Comparison of ENCODE assay signal across 3 cellular contexts in the genomic region with DNA sequence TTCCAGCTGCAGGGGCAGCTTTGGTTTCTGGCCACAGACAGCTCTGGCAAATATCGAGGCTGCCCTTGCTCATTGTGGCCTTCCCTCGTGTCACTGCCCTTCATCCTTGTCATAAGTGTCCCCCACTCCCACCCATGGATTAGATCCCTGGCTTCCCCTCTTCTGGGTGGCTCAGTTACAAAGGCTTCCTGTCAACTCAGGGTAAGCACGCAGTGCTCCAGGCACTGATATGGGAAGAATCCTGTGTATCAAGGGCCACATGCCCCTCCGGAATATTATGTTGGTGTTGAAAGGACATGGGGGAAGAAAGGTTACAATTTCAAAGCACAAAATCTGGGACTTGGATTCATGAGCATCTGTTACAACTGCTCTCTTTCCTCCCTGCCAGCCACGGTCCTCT.
TF ChIP-seq lines count a peak whose summit lies in the region.

No MANE protein-coding gene starts in this region.

TF ChIP-seq in A549, 52 proteins besides CTCF, POLR2A, EP300 and RAD21:
- TF ChIP-seq KDM1A (IDR thresholded peaks at IDR 0.05; ENCODE audit: low read depth): no peak
- no peak for TF ChIP-seq CBX8 (IDR thresholded peaks at IDR 0.05)
- TF ChIP-seq NR3C1 (IDR thresholded peaks at IDR 0.05): no peak
- TF ChIP-seq, protein P1, sequence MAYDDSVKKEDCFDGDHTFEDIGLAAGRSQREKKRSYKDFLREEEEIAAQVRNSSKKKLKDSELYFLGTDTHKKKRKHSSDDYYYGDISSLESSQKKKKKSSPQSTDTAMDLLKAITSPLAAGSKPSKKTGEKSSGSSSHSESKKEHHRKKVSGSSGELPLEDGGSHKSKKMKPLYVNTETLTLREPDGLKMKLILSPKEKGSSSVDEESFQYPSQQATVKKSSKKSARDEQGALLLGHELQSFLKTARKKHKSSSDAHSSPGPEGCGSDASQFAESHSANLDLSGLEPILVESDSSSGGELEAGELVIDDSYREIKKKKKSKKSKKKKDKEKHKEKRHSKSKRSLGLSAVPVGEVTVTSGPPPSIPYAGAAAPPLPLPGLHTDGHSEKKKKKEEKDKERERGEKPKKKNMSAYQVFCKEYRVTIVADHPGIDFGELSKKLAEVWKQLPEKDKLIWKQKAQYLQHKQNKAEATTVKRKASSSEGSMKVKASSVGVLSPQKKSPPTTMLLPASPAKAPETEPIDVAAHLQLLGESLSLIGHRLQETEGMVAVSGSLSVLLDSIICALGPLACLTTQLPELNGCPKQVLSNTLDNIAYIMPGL (CRISPR knock-in tag; IDR thresholded peaks at IDR 0.05; ENCODE audit: borderline replicate concordance): no peak
- no peak for TF ChIP-seq ZNF302 (CRISPR knock-in tag; IDR thresholded peaks at IDR 0.05)
- no peak for TF ChIP-seq FOXS1 (CRISPR knock-in tag; IDR thresholded peaks at IDR 0.05)
- no peak for TF ChIP-seq EHF (CRISPR knock-in tag; IDR thresholded peaks at IDR 0.05)
- TF ChIP-seq BHLHE40 (IDR thresholded peaks at IDR 0.05; ENCODE audit: low read depth, low read length): no peak
- no peak for TF ChIP-seq JUN (IDR thresholded peaks at IDR 0.05)
- TF ChIP-seq CHD2 (IDR thresholded peaks at IDR 0.05; ENCODE audit: low read length, partially characterized antibody): no peak
- TF ChIP-seq, protein P2, sequence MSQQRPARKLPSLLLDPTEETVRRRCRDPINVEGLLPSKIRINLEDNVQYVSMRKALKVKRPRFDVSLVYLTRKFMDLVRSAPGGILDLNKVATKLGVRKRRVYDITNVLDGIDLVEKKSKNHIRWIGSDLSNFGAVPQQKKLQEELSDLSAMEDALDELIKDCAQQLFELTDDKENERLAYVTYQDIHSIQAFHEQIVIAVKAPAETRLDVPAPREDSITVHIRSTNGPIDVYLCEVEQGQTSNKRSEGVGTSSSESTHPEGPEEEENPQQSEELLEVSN (IDR thresholded peaks at IDR 0.05; ENCODE audit: borderline replicate concordance, low read depth): no peak
- no peak for TF ChIP-seq RFX5 (IDR thresholded peaks at IDR 0.05)
- TF ChIP-seq RARB (CRISPR knock-in tag; IDR thresholded peaks at IDR 0.05): no peak
- no peak for TF ChIP-seq NFE2L2 (conservative IDR thresholded peaks at IDR 0.05; ENCODE audit: low read length)
- TF ChIP-seq TP53 (CRISPR knock-in tag; IDR thresholded peaks at IDR 0.05): no peak
- no peak for TF ChIP-seq HOXB13 (CRISPR knock-in tag; IDR thresholded peaks at IDR 0.05; ENCODE audit: low read depth)
- TF ChIP-seq, protein P3, sequence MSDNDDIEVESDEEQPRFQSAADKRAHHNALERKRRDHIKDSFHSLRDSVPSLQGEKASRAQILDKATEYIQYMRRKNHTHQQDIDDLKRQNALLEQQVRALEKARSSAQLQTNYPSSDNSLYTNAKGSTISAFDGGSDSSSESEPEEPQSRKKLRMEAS (IDR thresholded peaks at IDR 0.05): no peak
- TF ChIP-seq HOXA7 (CRISPR knock-in tag; IDR thresholded peaks at IDR 0.05): no peak
- TF ChIP-seq HEYL (CRISPR knock-in tag; IDR thresholded peaks at IDR 0.05): no peak

TF ChIP-seq in Ishikawa, 13 proteins besides CTCF, POLR2A, EP300 and RAD21:
- no peak for TF ChIP-seq NFIC (IDR thresholded peaks at IDR 0.05)
- TF ChIP-seq, protein P3 (IDR thresholded peaks at IDR 0.05): peak; percentile 3; the same call in 1 of the 2 replicates

TF ChIP-seq in H1, 55 proteins besides CTCF, POLR2A, EP300 and RAD21:
- TF ChIP-seq JUND (IDR thresholded peaks at IDR 0.05; ENCODE audit: low read length) (no peak), TBP (IDR thresholded peaks at IDR 0.05; ENCODE audit: low read depth, low read length) (no peak), SAP30 (IDR thresholded peaks at IDR 0.05; ENCODE audit: insufficient read depth, insufficient replicate concordance, low read length) (no peak), EZH2 (IDR thresholded peaks at IDR 0.05; ENCODE audit: low read depth, low read length, severe bottlenecking) (no peak), KDM5A (IDR thresholded peaks at IDR 0.05; ENCODE audit: low read length) (no peak), POLR2AphosphoS5 (IDR thresholded peaks at IDR 0.05; ENCODE audit: low read depth, low read length) (no peak), GABPA (IDR thresholded peaks at IDR 0.05; ENCODE audit: borderline replicate concordance, insufficient read depth, low read length) (no peak), SRF (IDR thresholded peaks at IDR 0.05; ENCODE audit: low read depth, low read length) (no peak), RFX5 (IDR thresholded peaks at IDR 0.05; ENCODE audit: borderline replicate concordance, low read depth, low read length) (no peak), TEAD4 (IDR thresholded peaks at IDR 0.05; ENCODE audit: low read depth, low read length) (no peak), RNF2 (IDR thresholded peaks at IDR 0.05; ENCODE audit: borderline replicate concordance, low read depth, low read length, missing control alignments, poor library complexity, severe bottlenecking) (no peak), NRF1 (IDR thresholded peaks at IDR 0.05; ENCODE audit: low read depth, low read length) (no peak)
